1 cellular context compared by ENCODE assay signal in genomic region chr1:231162300-231162969, GRCh38.
TF ChIP-seq lines count a peak whose summit lies in the region.

No MANE protein-coding gene starts in this region.

TF ChIP-seq in K562, 482 proteins besides CTCF, POLR2A, EP300 and RAD21 (continued from another document):
- TF ChIP-seq SMAD4 (CRISPR knock-in tag; conservative IDR thresholded peaks at IDR 0.05) (peak; percentile 85), EHMT2 (IDR thresholded peaks at IDR 0.05) (peak; percentile 97), FOXP1 (CRISPR knock-in tag; IDR thresholded peaks at IDR 0.05) (peak; percentile 91), GATAD2B (IDR thresholded peaks at IDR 0.05; ENCODE audit: borderline replicate concordance) (peak; percentile 84), NCOA6 (IDR thresholded peaks at IDR 0.05) (peak; percentile 41; the same call in 1 of the 2 replicates), MAFG (tag; conservative IDR thresholded peaks at IDR 0.05) (peak; percentile 61), PREB (CRISPR knock-in tag; IDR thresholded peaks at IDR 0.05) (no peak), KLF13 (tag; IDR thresholded peaks at IDR 0.05; ENCODE audit: borderline replicate concordance, low read depth) (0 out of 2 replicates have a peak, but pooled peaks have one; percentile 15), ZNF408 (CRISPR knock-in tag; IDR thresholded peaks at IDR 0.05; ENCODE audit: low read depth) (no peak), KLF16 (IDR thresholded peaks at IDR 0.05) (no peak), ETV5 (CRISPR knock-in tag; IDR thresholded peaks at IDR 0.05; ENCODE audit: low read depth) (peak; percentile 39; the same call in 1 of the 2 replicates), E2F6 (IDR thresholded peaks at IDR 0.05; ENCODE audit: borderline replicate concordance in 1 of 2, extremely low read depth in 1 of 2, insufficient read depth in 1 of 2, insufficient read length in 1 of 2, low read depth in 1 of 2, low read length in 1 of 2, poor library complexity in 1 of 2, severe bottlenecking in 1 of 2) (peak in 1 of 2 experiments; percentile 64), ATF7 (IDR thresholded peaks at IDR 0.05) (peak; percentile 38; the same call in 1 of the 2 replicates), HCFC1 (IDR thresholded peaks at IDR 0.05; ENCODE audit: low read depth, low read length) (no peak), JUN (IDR thresholded peaks at IDR 0.05; ENCODE audit: borderline replicate concordance, low read depth, low read length) (no peak), JUN (CRISPR knock-in tag; IDR thresholded peaks at IDR 0.05; ENCODE audit: borderline replicate concordance) (peak; percentile 76; the same call in 1 of the 2 replicates), MXD1 (CRISPR knock-in tag; IDR thresholded peaks at IDR 0.05; ENCODE audit: borderline replicate concordance, poor library complexity, severe bottlenecking) (no peak), XRCC5 (IDR thresholded peaks at IDR 0.05; ENCODE audit: low read depth, low read length) (no peak), TCF7 (IDR thresholded peaks at IDR 0.05; ENCODE audit: borderline replicate concordance) (no peak), L3MBTL2 (IDR thresholded peaks at IDR 0.05) (peak; percentile 84), TEAD4 (IDR thresholded peaks at IDR 0.05; ENCODE audit: low read length) (no peak), TEAD4 (CRISPR knock-in tag; IDR thresholded peaks at IDR 0.05; ENCODE audit: borderline replicate concordance) (peak; percentile 64; the same call in 1 of the 2 replicates), NONO (IDR thresholded peaks at IDR 0.05; ENCODE audit: low read depth in 2 of 2, low read length in 1 of 2) (0 out of 4 replicates have a peak, but pooled peaks of 1 of the 2 experiments have one; percentile 12), ZFX (CRISPR knock-in tag; IDR thresholded peaks at IDR 0.05) (peak; percentile 43; the same call in 1 of the 2 replicates), ZBTB7A (IDR thresholded peaks at IDR 0.05; ENCODE audit: borderline replicate concordance, control insufficient read depth, low read depth, low read length) (peak; percentile 97), ATF3 (IDR thresholded peaks at IDR 0.05) (no peak), ATF3 (CRISPR knock-in tag; conservative IDR thresholded peaks at IDR 0.05) (0 out of 2 replicates have a peak, but pooled peaks have one; percentile 24), CTBP1 (IDR thresholded peaks at IDR 0.05; ENCODE audit: borderline replicate concordance) (peak; percentile 71; the same call in 1 of the 2 replicates), CHCHD3 (CRISPR knock-in tag; IDR thresholded peaks at IDR 0.05) (no peak), TAL1 (IDR thresholded peaks at IDR 0.05) (no peak), ZNF79 (CRISPR knock-in tag; IDR thresholded peaks at IDR 0.05; ENCODE audit: low read depth) (no peak), GTF2B (IDR thresholded peaks at IDR 0.05; ENCODE audit: extremely low read depth, insufficient read length) (no peak), ZNF316 (IDR thresholded peaks at IDR 0.05) (peak; percentile 79), ZNF121 (CRISPR knock-in tag; conservative IDR thresholded peaks at IDR 0.05) (no peak), FOXP4 (CRISPR knock-in tag; IDR thresholded peaks at IDR 0.05; ENCODE audit: borderline replicate concordance) (peak; percentile 94; the same call in 1 of the 2 replicates), E2F8 (IDR thresholded peaks at IDR 0.05; ENCODE audit: low read depth, partially characterized antibody) (no peak), TOE1 (IDR thresholded peaks at IDR 0.05; ENCODE audit: borderline replicate concordance) (no peak), TOE1 (CRISPR knock-in tag; IDR thresholded peaks at IDR 0.05; ENCODE audit: borderline replicate concordance, low read depth) (peak; percentile 87; the same call in 1 of the 2 replicates), BRF1 (IDR thresholded peaks at IDR 0.05; ENCODE audit: borderline replicate concordance, extremely low read depth, insufficient read length) (no peak), NR2C2 (CRISPR knock-in tag; IDR thresholded peaks at IDR 0.05) (peak; percentile 85), NR2C2 (tag; IDR thresholded peaks at IDR 0.05) (peak; percentile 68; the same call in 1 of the 2 replicates), CXXC5 (CRISPR knock-in tag; IDR thresholded peaks at IDR 0.05) (peak; percentile 75; the same call in 1 of the 2 replicates), E2F5 (CRISPR knock-in tag; IDR thresholded peaks at IDR 0.05) (peak; percentile 89)
